Comparison of ENCODE assay signal across 1 cellular context in the genomic region with DNA sequence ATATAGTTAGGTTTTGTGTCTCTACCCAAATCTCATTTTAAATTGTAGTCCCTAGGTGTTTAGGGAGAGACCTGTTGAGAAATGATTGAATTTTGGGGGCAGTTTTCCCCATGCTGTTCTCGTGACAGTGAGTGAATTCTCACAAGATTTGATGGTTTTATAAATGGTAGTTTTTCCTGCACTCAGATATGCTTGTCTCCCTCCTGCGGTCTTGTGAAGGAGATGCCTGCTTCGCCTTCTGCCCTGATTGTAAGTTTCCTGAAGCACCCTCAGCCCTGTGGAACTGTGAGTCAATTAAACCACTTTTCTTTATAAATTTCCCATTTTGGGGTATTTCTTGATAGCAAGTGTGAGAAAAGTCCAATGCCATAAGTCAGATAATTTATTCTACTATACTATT.
TF ChIP-seq lines count a peak whose summit lies in the region.

No MANE protein-coding gene starts in this region.

TF ChIP-seq in IMR-90, 13 proteins besides CTCF, POLR2A, EP300 and RAD21:
- TF ChIP-seq, protein P1, sequence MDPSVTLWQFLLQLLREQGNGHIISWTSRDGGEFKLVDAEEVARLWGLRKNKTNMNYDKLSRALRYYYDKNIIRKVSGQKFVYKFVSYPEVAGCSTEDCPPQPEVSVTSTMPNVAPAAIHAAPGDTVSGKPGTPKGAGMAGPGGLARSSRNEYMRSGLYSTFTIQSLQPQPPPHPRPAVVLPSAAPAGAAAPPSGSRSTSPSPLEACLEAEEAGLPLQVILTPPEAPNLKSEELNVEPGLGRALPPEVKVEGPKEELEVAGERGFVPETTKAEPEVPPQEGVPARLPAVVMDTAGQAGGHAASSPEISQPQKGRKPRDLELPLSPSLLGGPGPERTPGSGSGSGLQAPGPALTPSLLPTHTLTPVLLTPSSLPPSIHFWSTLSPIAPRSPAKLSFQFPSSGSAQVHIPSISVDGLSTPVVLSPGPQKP (IDR thresholded peaks at IDR 0.05; ENCODE audit: borderline replicate concordance, low read depth, low read length), result no peak
- TF ChIP-seq NFE2L2 (IDR thresholded peaks at IDR 0.05; ENCODE audit: low read depth, low read length), result no peak
- no peak for TF ChIP-seq RFX5 (IDR thresholded peaks at IDR 0.05; ENCODE audit: low read depth, low read length)
- TF ChIP-seq FOS (IDR thresholded peaks at IDR 0.05; ENCODE audit: low read depth, low read length), result no peak
- TF ChIP-seq BHLHE40 (IDR thresholded peaks at IDR 0.05; ENCODE audit: low read depth, low read length), result no peak
